9 cellular contexts compared by ENCODE assay signal in the genomic region with DNA sequence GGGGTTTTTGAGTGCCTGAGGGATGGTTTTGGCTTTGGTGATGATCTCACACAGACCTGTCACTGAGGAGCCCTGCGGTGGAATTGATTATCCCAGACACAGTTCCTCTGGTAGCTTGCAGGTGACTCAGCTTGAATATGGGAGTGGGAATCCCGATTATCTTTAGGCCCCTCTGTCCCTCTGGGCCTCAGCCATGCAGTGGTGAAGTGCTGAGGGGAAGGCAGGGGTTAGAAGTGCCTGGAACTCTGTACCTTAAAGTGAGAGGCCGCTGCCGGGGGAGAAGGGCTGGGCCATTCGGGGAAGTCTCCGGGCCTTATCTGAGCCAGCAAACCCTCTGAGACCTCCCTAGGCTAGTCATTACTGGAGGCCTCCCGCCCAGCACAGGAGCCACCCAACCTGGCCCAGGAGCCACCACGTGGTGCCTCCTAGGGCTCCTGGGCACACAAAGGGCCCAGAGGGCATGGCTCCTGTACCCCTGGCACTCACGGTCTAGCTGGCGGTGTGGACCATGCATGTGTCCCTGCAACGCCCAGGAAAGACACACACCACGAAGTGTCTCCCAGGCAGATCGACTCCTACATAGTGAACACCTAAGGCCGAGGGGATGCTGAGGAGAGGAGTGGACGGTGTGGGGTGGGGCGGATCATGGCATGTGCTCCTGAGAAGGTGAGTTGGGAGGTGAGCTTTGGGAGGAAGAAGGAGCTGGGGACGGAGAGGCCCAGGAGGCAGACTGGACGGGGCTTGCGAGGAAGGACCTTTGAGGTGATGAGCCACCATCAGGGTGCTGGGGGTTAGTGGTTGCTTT.
A peak's percentile ranks its signal among the peaks of the same experiment; 100 is the strongest.
DNase-seq lines count a peak whose midpoint lies in the region; ATAC-seq and TF ChIP-seq lines count a peak whose summit lies in the region.
"Had no signal": no experiment of that assay in that cellular context is flagged by ENCODE, and none has a peak within 500 bp of the region (broad histone marks: within the 10 kb centered on the region; RNA-seq: fewer than 3 reads in every experiment).

No MANE protein-coding gene starts in this region.

- H3K4me3 ChIP-seq in HUES48 (ENCODE audit: low read depth, low read length) = no peak overlapping the region
- peak overlapping the region in 1 of 2 donors; percentile 14 for H3K4me3 ChIP-seq in muscle layer of colon (ENCODE audit: low read depth in 1 of 2, low read length in 2 of 2)

- DNase-seq in caudate nucleus (lab: John Stamatoyannopoulos, UW) = no peak
- DNase-seq in EL = no peak
- no peak for DNase-seq in NCI-H187 (lab: John Stamatoyannopoulos, UW)
- DNase-seq in hepatic stellate cell (ENCODE audit: low spot score) = no peak
- DNase-seq: NCI-H345 had no signal

- ATAC-seq in HG03095 (IDR thresholded peaks at IDR 0.05; ENCODE audit: unreplicated experiment) = no peak

- H3K9me3 ChIP-seq in HUES48 (ENCODE audit: control insufficient read depth, insufficient read depth, low read length) = no peaks in the 10 kb centered on the region
- H3K9me3 ChIP-seq in muscle layer of colon (ENCODE audit: low read length) = no peaks in the 10 kb centered on the region

- peak overlapping the region; percentile 67; the same call in 1 of the 2 replicates for H3K27ac ChIP-seq in 22Rv1
- H3K27ac ChIP-seq in HUES48 (ENCODE audit: low read depth, low read length) = peak overlapping the region; percentile 64
- peak overlapping the region; percentile 69 for H3K27ac ChIP-seq in caudate nucleus (ENCODE audit: low read depth, low read length)
- peak overlapping the region; percentile 69 for H3K27ac ChIP-seq in muscle layer of colon (ENCODE audit: low read depth, low read length)

- H3K27me3 ChIP-seq in HUES48 (ENCODE audit: control insufficient read depth, insufficient read depth, low read length) (no peaks in the 10 kb centered on the region), muscle layer of colon (ENCODE audit: control insufficient read depth in 1 of 2, insufficient read depth in 2 of 2, low read length in 2 of 2) (no peaks in the 10 kb centered on the region)

- no peaks in the 10 kb centered on the region; the same call in 1 of the 2 replicates for H3K36me3 ChIP-seq in HUES48 (ENCODE audit: control insufficient read depth, insufficient read depth, low read length)
- no peaks in the 10 kb centered on the region for H3K36me3 ChIP-seq in muscle layer of colon (ENCODE audit: insufficient read depth, low read length)

- no peak overlapping the region for H3K9ac ChIP-seq in HUES48 (ENCODE audit: low read depth, low read length)
- H3K9ac ChIP-seq in muscle layer of colon (ENCODE audit: low read length) = no peak overlapping the region

- H3K4me1 ChIP-seq in HUES48 (ENCODE audit: control insufficient read depth, insufficient read depth, low read length) = peaks cover 56% of the 10 kb centered on the region
- peaks cover 62% of the 10 kb centered on the region for H3K4me1 ChIP-seq in muscle layer of colon (ENCODE audit: insufficient read depth, low read length)

- no peak for TF ChIP-seq CTCF in 22Rv1 (IDR thresholded peaks at IDR 0.05)
